Comparison of ENCODE assay signal across 8 cellular contexts in genomic region chr5:122311888-122312669, GRCh38. TPM values are rescaled to one million over a fixed set of nuclear protein-coding genes. Genes with fewer than 3 reads are reported as not detected.
DNase-seq lines count a peak whose midpoint lies in the region; ATAC-seq and TF ChIP-seq lines count a peak whose summit lies in the region.

TSS of gene SNCAIP (plus strand) at chr5:122312237. CDS start at chr5:122391135, 78,898 bp downstream.

- H3K4me3 ChIP-seq in colonic mucosa (peak within 1 kb of the TSS; percentile 40), stomach (peak within 1 kb of the TSS; percentile 57 to 72 (median 63))

- TF ChIP-seq CTCF in colonic mucosa (IDR thresholded peaks at IDR 0.05) (no peak), stomach (IDR thresholded peaks at IDR 0.05) (no peak)

- no peak for TF ChIP-seq POLR2A in stomach (IDR thresholded peaks at IDR 0.05)

- DNase-seq in DMS114 treated with DMSO at 0.1 percent for 48 hours (lab: John Stamatoyannopoulos, UW; ENCODE audit: unreplicated experiment) (peak; percentile 5), NCI-H69 (lab: John Stamatoyannopoulos, UW) (peak; percentile 92), colonic mucosa (peak; percentile 37), left kidney (ENCODE audit: low read depth, low spot score) (peak; percentile 86), stomach (peak; percentile 40), NCI-H2196 treated with DMSO at 0.1 percent for 48 hours (lab: John Stamatoyannopoulos, UW; ENCODE audit: unreplicated experiment) (no peak), NCI-H2081 treated with DMSO at 0.1 percent for 48 hours (lab: John Stamatoyannopoulos, UW) (no peak)

- H3K27ac ChIP-seq in colonic mucosa (no peak within 1 kb of the TSS), stomach (peak within 1 kb of the TSS; percentile 45 to 73 (median 70))

- H3K4me1 ChIP-seq in colonic mucosa (no peaks in the 10 kb centered on the region), stomach (peaks cover 7 to 24% (median 22%) of the 10 kb centered on the region in 4 donors)

- peak; percentile 61 for ATAC-seq in GM21528 (IDR thresholded peaks at IDR 0.05; ENCODE audit: low FRiP score, unreplicated experiment)

- H3K27me3 ChIP-seq in colonic mucosa = no peaks in the 10 kb centered on the region
- peaks cover 0 to 55% (median 16%) of the 10 kb centered on the region in 3 donors for H3K27me3 ChIP-seq in stomach

- H3K9ac ChIP-seq in colonic mucosa (ENCODE audit: low read depth in 2 of 2, low read length in 2 of 2) = peak within 1 kb of the TSS; percentile 27 to 37

- no peaks in the 10 kb centered on the region for H3K9me3 ChIP-seq in colonic mucosa
- no peaks in the 10 kb centered on the region for H3K9me3 ChIP-seq in stomach

- 0 to 4% (median 1%) methylated on average over 27 to 91 of the region's 91 CpGs for WGBS in stomach, 5 donors

- H3K36me3 ChIP-seq in colonic mucosa = no peaks in the 10 kb centered on the region
- H3K36me3 ChIP-seq in stomach = no peaks in the 10 kb centered on the region

- TF ChIP-seq EP300 in stomach (IDR thresholded peaks at IDR 0.05) = no peak

- intact Hi-C loops in colonic mucosa (cut with DNase I) = no loop called here
- intact Hi-C loops in stomach (cut with DNase I; ENCODE audit: low total_unique reads) = no loop called here

RNA-seq across cellular contexts. Expression of gene SNCAIP, which starts in this region (rescaled TPM):
- 1 to 10 TPM in 1 of 2 donors, under 1 TPM in 1; 0.84 to 1.3 TPM for total RNA-seq in colonic mucosa
- total RNA-seq in stomach = 10 to 100 TPM in 2 of 5 donors, 1 to 10 TPM in 1, under 1 TPM in 1, not detected in 1; 0.45 to 10.6 (median 6.6) TPM
- polyA plus RNA-seq in stomach = 1 to 10 TPM in 2 of 3 donors, under 1 TPM in 1; 0.83 to 4.0 (median 2.0) TPM

Comparison
In these comparisons a context has a peak if more than half of its experiments do, and no peak if none do; other contexts are left out.
1. DNase-seq: peak in DMS114 treated with DMSO at 0.1 percent for 48 hours (single experiment), NCI-H69 (single experiment), colonic mucosa (single experiment), left kidney (single experiment) and stomach (single experiment); none in NCI-H2196 treated with DMSO at 0.1 percent for 48 hours (single experiment) and NCI-H2081 treated with DMSO at 0.1 percent for 48 hours (single experiment).